10 cellular contexts compared by ENCODE assay signal in the genomic region with DNA sequence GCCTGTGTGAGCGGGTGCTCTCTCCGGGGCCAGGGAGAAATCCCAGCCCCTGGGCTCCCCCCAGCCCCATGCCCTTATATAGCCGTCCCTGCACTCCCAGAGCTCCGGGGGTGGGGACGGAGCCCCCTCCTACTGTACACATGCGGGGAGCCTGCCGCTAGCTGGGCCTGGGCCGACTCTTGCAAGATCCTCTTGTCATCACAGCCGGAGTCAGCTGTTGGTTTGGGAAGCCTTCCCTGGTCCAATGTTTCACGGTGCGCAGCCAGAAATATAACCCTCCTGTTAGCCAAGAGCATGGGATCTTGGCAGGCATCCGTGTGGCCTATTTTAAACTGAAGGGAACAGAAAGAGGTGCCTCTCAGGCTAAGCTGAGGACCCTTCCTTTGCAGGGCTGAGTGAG.
DNase-seq lines count a peak whose midpoint lies in the region; ATAC-seq and TF ChIP-seq lines count a peak whose summit lies in the region.
"Had no signal": no experiment of that assay in that cellular context is flagged by ENCODE, and none has a peak within 500 bp of the region (broad histone marks: within the 10 kb centered on the region; RNA-seq: fewer than 3 reads in every experiment).

No MANE protein-coding gene starts in this region.

- intact Hi-C loops in esophagus muscularis mucosa (cut with DNase I) (no loop called here), right lobe of liver (cut with DNase I) (no loop called here)

- TF ChIP-seq POLR2A in esophagus muscularis mucosa (IDR thresholded peaks at IDR 0.05; ENCODE audit: low read depth): no peak
- TF ChIP-seq POLR2A in right lobe of liver (IDR thresholded peaks at IDR 0.05): no peak

- ATAC-seq in right lobe of liver: peak; percentile 80 to 85 (median 82)
- ATAC-seq in activated naive CD4-positive, alpha-beta T cell treated with anti-CD3 and anti-CD28 coated beads, Interleukin-2, amount 50 U/mL, for 72 hours: no peak

- DNase-seq in NCI-H1694 treated with DMSO at 0.1 percent for 48 hours (lab: John Stamatoyannopoulos, UW) (peak; percentile 91), esophagus muscularis mucosa (ENCODE audit: extremely low spot score) (peak; percentile 95), right lobe of liver (peak; percentile 62 to 92 (median 85)), NCI-H1930 (lab: John Stamatoyannopoulos, UW) (no peak), NCI-H2029 treated with DMSO at 0.1 percent for 48 hours (lab: John Stamatoyannopoulos, UW) (no peak), hepatic stellate cell (ENCODE audit: low spot score) (no peak)
- DNase-seq in activated naive CD4-positive, alpha-beta T cell treated with anti-CD3 and anti-CD28 coated beads, Interleukin-2, amount 50 U/mL, for 72 hours (ENCODE audit: low spot score in 2 of 2): no peak
- DNase-seq: amniotic stem cell, retina had no signal

- no peaks in the 10 kb centered on the region for H3K36me3 ChIP-seq in esophagus muscularis mucosa
- H3K36me3 ChIP-seq in right lobe of liver: no peaks in the 10 kb centered on the region

- no peaks in the 10 kb centered on the region for H3K36me3 Mint-ChIP-seq in activated naive CD4-positive, alpha-beta T cell treated with anti-CD3 and anti-CD28 coated beads, Interleukin-2, amount 50 U/mL, for 72 hours

- no peak for TF ChIP-seq EP300 in esophagus muscularis mucosa (IDR thresholded peaks at IDR 0.05)

- H3K27me3 ChIP-seq in esophagus muscularis mucosa (no peaks in the 10 kb centered on the region), right lobe of liver (no peaks in the 10 kb centered on the region)

- 27% methylated on average over 6 of the region's 12 CpGs for WGBS in esophagus muscularis mucosa
- 10% methylated on average over 2 of the region's 12 CpGs for WGBS in right lobe of liver (ENCODE audit: insufficient coverage, low coverage, low lambda C conversion rate, missing lambda C conversion rate)

- H3K9me3 Mint-ChIP-seq in activated naive CD4-positive, alpha-beta T cell treated with anti-CD3 and anti-CD28 coated beads, Interleukin-2, amount 50 U/mL, for 72 hours: no peaks in the 10 kb centered on the region

- H3K4me1 ChIP-seq in esophagus muscularis mucosa: peaks cover 38 to 88% (median 50%) of the 10 kb centered on the region in 4 donors
- H3K4me1 ChIP-seq in right lobe of liver: peaks cover 0 to 40% (median 9%) of the 10 kb centered on the region in 4 donors

- H3K27ac ChIP-seq in esophagus muscularis mucosa (replicated peaks in 1 of 4): peak overlapping the region; percentile 70 to 82 (median 78)
- peak overlapping the region in 1 of 3 donors; percentile 65 for H3K27ac ChIP-seq in right lobe of liver
- H3K27ac ChIP-seq in temporal lobe (ENCODE audit: low read depth, low read length): peak overlapping the region; percentile 23

- TF ChIP-seq CTCF in esophagus muscularis mucosa (IDR thresholded peaks at IDR 0.05) (no peak), right lobe of liver (IDR thresholded peaks at IDR 0.05) (no peak)

- no peak overlapping the region for H3K27ac Mint-ChIP-seq in activated naive CD4-positive, alpha-beta T cell treated with anti-CD3 and anti-CD28 coated beads, Interleukin-2, amount 50 U/mL, for 72 hours

- H3K9me3 ChIP-seq in esophagus muscularis mucosa (no peaks in the 10 kb centered on the region), right lobe of liver (no peaks in the 10 kb centered on the region)

- H3K4me3 ChIP-seq in esophagus muscularis mucosa (peak overlapping the region in 1 of 4 donors; percentile 9), right lobe of liver (no peak overlapping the region)

Comparison
In these comparisons a context has a peak if more than half of its experiments do, and no peak if none do; other contexts are left out.
1. DNase-seq: peak in NCI-H1694 treated with DMSO at 0.1 percent for 48 hours (single experiment), esophagus muscularis mucosa (single experiment) and right lobe of liver (3 of 3); none in NCI-H1930 (0 of 2), NCI-H2029 treated with DMSO at 0.1 percent for 48 hours (single experiment), hepatic stellate cell (single experiment) and activated naive CD4-positive, alpha-beta T cell treated with anti-CD3 and anti-CD28 coated beads, Interleukin-2, amount 50 U/mL, for 72 hours (0 of 2).
2. ATAC-seq: peak in right lobe of liver (4 of 4); none in activated naive CD4-positive, alpha-beta T cell treated with anti-CD3 and anti-CD28 coated beads, Interleukin-2, amount 50 U/mL, for 72 hours (0 of 2).